ENCODE assay signal across 1 cellular context in the genomic region with DNA sequence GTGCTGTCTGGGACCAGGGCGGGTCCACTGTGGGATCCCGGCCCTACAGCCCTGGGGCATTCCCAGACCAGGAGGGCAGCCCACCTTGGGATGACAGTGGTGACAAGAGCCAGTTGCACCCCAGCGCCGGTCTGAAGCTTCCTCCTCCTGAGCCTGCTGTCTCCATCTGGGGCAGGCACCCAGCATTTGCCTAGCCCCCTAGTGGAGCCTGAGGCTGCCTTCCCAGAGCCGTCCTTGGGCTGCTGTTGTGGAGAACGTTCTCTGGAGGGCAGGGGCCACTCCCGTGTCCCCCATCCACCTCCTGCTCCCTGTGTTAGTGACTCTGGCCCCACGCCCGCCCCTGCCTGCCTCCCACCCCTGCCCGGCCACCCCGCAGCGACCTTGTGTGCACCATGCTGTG.
TF ChIP-seq lines count a peak whose summit lies in the region.

No MANE protein-coding gene starts in this region.

TF ChIP-seq in H1, 55 proteins besides CTCF, POLR2A, EP300 and RAD21:
- TF ChIP-seq KDM5A (IDR thresholded peaks at IDR 0.05; ENCODE audit: low read length) (no peak), SP1 (IDR thresholded peaks at IDR 0.05; ENCODE audit: low read depth, low read length) (no peak), PHF8 (conservative IDR thresholded peaks at IDR 0.05; ENCODE audit: low read depth, low read length) (no peak), SIN3A (conservative IDR thresholded peaks at IDR 0.05 in 1 of 2, IDR thresholded peaks at IDR 0.05 in 1 of 2; ENCODE audit: low read depth in 1 of 2, low read length in 2 of 2) (no peak), SIX5 (IDR thresholded peaks at IDR 0.05; ENCODE audit: low read depth, low read length) (no peak)
